In genomic region chr1:16486316-16486715, GRCh38 we compare ENCODE assay signal across 14 cellular contexts. TPM values are rescaled to one million over a fixed set of nuclear protein-coding genes. Genes with fewer than 3 reads are reported as not detected.
"Had no signal": no experiment of that assay in that cellular context is flagged by ENCODE, and none has a peak within 500 bp of the region (broad histone marks: within the 10 kb centered on the region; RNA-seq: fewer than 3 reads in every experiment).

No MANE protein-coding gene starts in this region.

RNA-seq across cellular contexts. Expression of gene RNU1-1, which starts 27.8 kb away (rescaled TPM):
- polyA plus RNA-seq: adipose tissue had no signal

RNA-seq across cellular contexts. Expression of gene SPATA21, which starts 49.1 kb away (rescaled TPM):
- total RNA-seq: activated B cell treated with CpG ODN at 0.5 μM for 24 hours; activated CD4-positive, alpha-beta memory T cell treated with anti-CD3 and anti-CD28 coated beads for 36 hours; activated CD4-positive, alpha-beta T cell treated with anti-CD3 and anti-CD28 coated beads, Interleukin-2, amount 10 ng/mL, durations not matched to agents 24 days and 14 days; activated CD8-positive, alpha-beta memory T cell treated with anti-CD3 and anti-CD28 coated beads for 36 hours; activated CD8-positive, alpha-beta T cell treated with anti-CD3 and anti-CD28 coated beads for 36 hours; activated naive CD4-positive, alpha-beta T cell treated with anti-CD3 and anti-CD28 coated beads, Interleukin-2, amount 50 U/mL, for 72 hours; activated naive CD8-positive, alpha-beta T cell treated with anti-CD3 and anti-CD28 coated beads for 36 hours; activated T-cell treated with anti-CD3 and anti-CD28 coated beads, Interleukin-2, amount 50 U/mL, for 4 hours; activated T-cell treated with anti-CD3 and anti-CD28 coated beads, Interleukin-2, amount 50 U/mL, for 72 hours; activated T-helper 1 cell treated with anti-CD3 and anti-CD28 coated beads, Interleukin-12 subunit alpha, Interleukin-12 subunit beta, Interleukin-2, Interleukin-4 antibody, amounts not matched to agents 30 ng/mL and 10 ng/mL and 1 ng/mL, durations not matched to agents 14 hours and 24 hours and 36 hours; ascending aorta; breast epithelium; cardiac septum had no signal
